Comparison of ENCODE assay signal across 8 cellular contexts in the genomic region with DNA sequence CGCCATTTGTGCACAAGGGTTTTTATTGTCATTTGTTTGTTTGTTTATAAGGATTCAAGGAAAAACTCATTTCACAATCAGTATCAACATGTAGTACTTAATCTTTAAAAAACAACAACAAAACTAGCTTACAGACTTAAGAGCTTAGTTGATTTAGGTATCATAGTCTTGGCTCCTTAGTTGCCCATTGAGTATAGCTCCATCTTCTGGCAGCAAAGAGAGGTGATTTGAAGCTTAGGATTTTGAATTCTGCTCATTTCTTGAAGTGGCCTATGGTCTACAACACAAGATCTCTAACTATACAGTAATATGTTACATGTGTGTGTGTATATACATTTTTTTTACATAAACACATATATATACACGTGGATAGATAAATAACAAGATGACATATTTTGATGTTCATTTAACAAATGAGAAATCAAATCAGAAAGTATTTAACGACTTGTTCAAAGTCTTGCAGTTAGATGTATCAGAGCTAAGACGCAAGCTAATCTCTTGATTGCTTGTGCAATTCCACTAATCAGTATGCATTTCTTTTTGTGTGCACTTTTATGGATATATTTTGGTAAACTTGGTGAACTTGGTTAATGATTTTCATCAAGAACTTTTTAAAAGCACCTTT.
DNase-seq lines count a peak whose midpoint lies in the region; ATAC-seq and TF ChIP-seq lines count a peak whose summit lies in the region.

No MANE protein-coding gene starts in this region.

- peak; percentile 18 for DNase-seq in Daoy (ENCODE audit: low read depth)
- peak; percentile 61 for DNase-seq in HuH-7 (ENCODE audit: low spot score)
- peak in 1 of 2 experiments; percentile 44 for DNase-seq in PC-9
- DNase-seq in dermis microvascular lymphatic vessel endothelial cell (ENCODE audit: low read depth in 2 of 2), result peak; percentile 47 to 68
- DNase-seq in naive B cell, result peak; percentile 40
- no peak for DNase-seq in stimulated activated CD4-positive, alpha-beta T cell treated with anti-CD3 and anti-CD28 coated beads, Interleukin-2, amount 100 ng/mL, for 24 hours
- DNase-seq in activated naive CD4-positive, alpha-beta T cell treated with anti-CD3 and anti-CD28 coated beads, Interleukin-2, amount 50 U/mL, for 16 hours, result no peak

- no peaks in the 10 kb centered on the region for H3K4me1 ChIP-seq in PC-9 (replicated peaks; ENCODE audit: insufficient read depth)

- H3K4me3 Mint-ChIP-seq in naive B cell, result no peak overlapping the region

- peak; percentile 76 for TF ChIP-seq CTCF in PC-9 (conservative IDR thresholded peaks at IDR 0.05)

- no peaks in the 10 kb centered on the region for H3K9me3 ChIP-seq in PC-9 (ENCODE audit: insufficient read depth, low read depth)

- H3K36me3 Mint-ChIP-seq in naive B cell, result peaks cover 7 to 11% of the 10 kb centered on the region in 2 donors

- H3K4me3 ChIP-seq in PC-9, result no peak overlapping the region

- no peaks in the 10 kb centered on the region for H3K79me2 ChIP-seq in PC-9 (ENCODE audit: low read depth)

- H3K9me2 ChIP-seq in PC-9 (ENCODE audit: insufficient read depth), result no peaks in the 10 kb centered on the region

- POLR2A ChIA-PET in PC-9 (lab: Charles Lee; ENCODE audit: unreplicated experiment), result interaction anchor here (0.6 to 0.7 kb wide), 3 partner anchors 53 to 511 kb away, joined by 3 to 10 read pairs (median 7); no protein-coding TSS in a partner anchor

- no peaks in the 10 kb centered on the region for H4K20me1 ChIP-seq in PC-9 (ENCODE audit: insufficient read depth)

- CTCF ChIA-PET in PC-9 (lab: Charles Lee), result interaction anchor here (0.6 to 1.5 kb wide), 12 partner anchors 21 to 394 kb away, joined by 3 to 20 read pairs (median 3); no protein-coding TSS in a partner anchor

- no peak overlapping the region for H3K4me2 ChIP-seq in PC-9

- no peaks in the 10 kb centered on the region for H3K27me3 ChIP-seq in PC-9 (ENCODE audit: insufficient read depth, low read depth)

- peak; percentile 70 to 74 for ATAC-seq in naive B cell (ENCODE audit: low read depth in 2 of 2)
- ATAC-seq in GM21737 (IDR thresholded peaks at IDR 0.05; ENCODE audit: unreplicated experiment), result no peak

- no peak overlapping the region for H3K27ac ChIP-seq in PC-9

- no peak overlapping the region for H2AFZ ChIP-seq in PC-9

- peaks cover 20 to 32% (median 21%) of the 10 kb centered on the region in 3 donors for H3K4me1 Mint-ChIP-seq in naive B cell

- H3K27ac Mint-ChIP-seq in naive B cell, result peak overlapping the region in 2 of 6 donors; percentile 49 to 59

- no peaks in the 10 kb centered on the region for H3K27me3 Mint-ChIP-seq in naive B cell

- no peaks in the 10 kb centered on the region for H3F3A ChIP-seq in PC-9 (ENCODE audit: insufficient read depth, low read depth)

- intact Hi-C loops in PC-9 (cut with micrococcal nuclease; ENCODE audit: unreplicated experiment), result loop anchor here (1.0 to 10.0 kb wide), 3 partner anchors 312 to 444 kb away; a partner anchor contains a TSS

- peaks cover 0 to 14% (median 5%) of the 10 kb centered on the region in 7 donors for H3K9me3 Mint-ChIP-seq in naive B cell

- BruUV-seq in PC-9 (replicated peaks; lab: Mats Ljungman, UMichigan), result no TSS peak

- H3K36me3 ChIP-seq in PC-9 (ENCODE audit: low read depth), result no peaks in the 10 kb centered on the region

Comparison
In these comparisons a context has a peak if more than half of its experiments do, and no peak if none do; other contexts are left out.
1. DNase-seq: peak in Daoy (single experiment), HuH-7 (single experiment), dermis microvascular lymphatic vessel endothelial cell (2 of 2) and naive B cell (single experiment); none in stimulated activated CD4-positive, alpha-beta T cell treated with anti-CD3 and anti-CD28 coated beads, Interleukin-2, amount 100 ng/mL, for 24 hours (0 of 2) and activated naive CD4-positive, alpha-beta T cell treated with anti-CD3 and anti-CD28 coated beads, Interleukin-2, amount 50 U/mL, for 16 hours (single experiment).